In genomic region chr6:44224978-44225330, GRCh38 we compare ENCODE assay signal across 11 cellular contexts. TPM values are rescaled to one million over a fixed set of nuclear protein-coding genes. Genes with fewer than 3 reads are reported as not detected.
A peak's percentile ranks its signal among the peaks of the same experiment; 100 is the strongest.
DNase-seq lines count a peak whose midpoint lies in the region; ATAC-seq and TF ChIP-seq lines count a peak whose summit lies in the region.
"Had no signal": no experiment of that assay in that cellular context is flagged by ENCODE, and none has a peak within 500 bp of the region (broad histone marks: within the 10 kb centered on the region; RNA-seq: fewer than 3 reads in every experiment).

No MANE protein-coding gene starts in this region.

- no peak overlapping the region for H2AFZ ChIP-seq in OCI-LY3 (ENCODE audit: low read depth, low read length)

- peaks cover 33% of the 10 kb centered on the region for H3K36me3 ChIP-seq in OCI-LY3 (replicated peaks; ENCODE audit: low read depth, low read length)

- H3K27me3 Mint-ChIP-seq in T-helper 2 cell treated with Interferon-gamma antibody and Interleukin-4, amounts not matched to agents 5 μg/mL and 100 μg/mL, for 36 hours (ENCODE audit: low read depth), result no peaks in the 10 kb centered on the region
- peaks cover 2% of the 10 kb centered on the region for H3K27me3 Mint-ChIP-seq in endothelial cell (ENCODE audit: unreplicated experiment)
- no peaks in the 10 kb centered on the region for H3K27me3 Mint-ChIP-seq in stimulated activated naive CD8-positive, alpha-beta T cell treated with anti-CD3 and anti-CD28 coated beads, Interleukin-15, amount 100 ng/mL, for 72 hours

- H3K27ac ChIP-seq in OCI-LY3 (ENCODE audit: low read length), result 0 out of 2 replicates have a peak overlapping the region, but pooled peaks have one; percentile 49
- H3K27ac ChIP-seq: GM23248 had no signal

- H3K9me3 Mint-ChIP-seq in T-helper 2 cell treated with Interferon-gamma antibody and Interleukin-4, amounts not matched to agents 5 μg/mL and 100 μg/mL, for 36 hours, result no peaks in the 10 kb centered on the region
- no peaks in the 10 kb centered on the region for H3K9me3 Mint-ChIP-seq in endothelial cell (ENCODE audit: unreplicated experiment)
- H3K9me3 Mint-ChIP-seq in stimulated activated naive CD8-positive, alpha-beta T cell treated with anti-CD3 and anti-CD28 coated beads, Interleukin-15, amount 100 ng/mL, for 72 hours, result no peaks in the 10 kb centered on the region

- H3K4me3 Mint-ChIP-seq in T-helper 2 cell treated with Interferon-gamma antibody and Interleukin-4, amounts not matched to agents 5 μg/mL and 100 μg/mL, for 36 hours, result peak overlapping the region; percentile 86
- peak overlapping the region; percentile 89 for H3K4me3 Mint-ChIP-seq in endothelial cell (ENCODE audit: unreplicated experiment)
- peak overlapping the region; percentile 88 to 89 for H3K4me3 Mint-ChIP-seq in stimulated activated naive CD8-positive, alpha-beta T cell treated with anti-CD3 and anti-CD28 coated beads, Interleukin-15, amount 100 ng/mL, for 72 hours

- TF ChIP-seq CTCF in OCI-LY3 (IDR thresholded peaks at IDR 0.05; ENCODE audit: low read depth, low read length) (no peak), endothelial cell (IDR thresholded peaks at IDR 0.05; ENCODE audit: unreplicated experiment) (no peak)

- ATAC-seq in stimulated activated naive CD8-positive, alpha-beta T cell treated with anti-CD3 and anti-CD28 coated beads, Interleukin-15, amount 100 ng/mL, for 72 hours, result no peak
- no peak for ATAC-seq in GM18861 (IDR thresholded peaks at IDR 0.05; ENCODE audit: unreplicated experiment)
- no peak for ATAC-seq in HG03378 (IDR thresholded peaks at IDR 0.05; ENCODE audit: unreplicated experiment)
- no peak for ATAC-seq in HG03520 (IDR thresholded peaks at IDR 0.05; ENCODE audit: unreplicated experiment)

- H3K4me1 ChIP-seq in OCI-LY3 (ENCODE audit: low read length), result peaks cover 47% of the 10 kb centered on the region

- peaks cover 57% of the 10 kb centered on the region for H3K79me2 ChIP-seq in OCI-LY3 (ENCODE audit: low read length)

- H4K20me1 ChIP-seq in OCI-LY3 (ENCODE audit: insufficient read depth, low read length), result peaks cover 45% of the 10 kb centered on the region

- peak overlapping the region; percentile 96 for H3K4me2 ChIP-seq in OCI-LY3 (ENCODE audit: low read length)

- peak overlapping the region; percentile 79 for H3K9ac ChIP-seq in OCI-LY3 (ENCODE audit: low read length)
- H3K9ac ChIP-seq: GM23248 had no signal

- no peaks in the 10 kb centered on the region for H3K9me3 ChIP-seq in OCI-LY3 (ENCODE audit: insufficient read depth, low read length)

- H3K27ac Mint-ChIP-seq in T-helper 2 cell treated with Interferon-gamma antibody and Interleukin-4, amounts not matched to agents 5 μg/mL and 100 μg/mL, for 36 hours, result no peak overlapping the region
- H3K27ac Mint-ChIP-seq in endothelial cell (ENCODE audit: unreplicated experiment), result no peak overlapping the region
- H3K27ac Mint-ChIP-seq in stimulated activated naive CD8-positive, alpha-beta T cell treated with anti-CD3 and anti-CD28 coated beads, Interleukin-15, amount 100 ng/mL, for 72 hours, result no peak overlapping the region

- peak overlapping the region; percentile 83 for H3K4me3 ChIP-seq in OCI-LY3 (ENCODE audit: low read length)

- H3K4me1 Mint-ChIP-seq in T-helper 2 cell treated with Interferon-gamma antibody and Interleukin-4, amounts not matched to agents 5 μg/mL and 100 μg/mL, for 36 hours (ENCODE audit: low read depth), result peaks cover 26% of the 10 kb centered on the region
- peaks cover 46% of the 10 kb centered on the region for H3K4me1 Mint-ChIP-seq in endothelial cell (ENCODE audit: unreplicated experiment)
- H3K4me1 Mint-ChIP-seq in stimulated activated naive CD8-positive, alpha-beta T cell treated with anti-CD3 and anti-CD28 coated beads, Interleukin-15, amount 100 ng/mL, for 72 hours, result peaks cover 63% of the 10 kb centered on the region

- H3K36me3 Mint-ChIP-seq in T-helper 2 cell treated with Interferon-gamma antibody and Interleukin-4, amounts not matched to agents 5 μg/mL and 100 μg/mL, for 36 hours (ENCODE audit: low read depth), result peaks cover 3% of the 10 kb centered on the region
- H3K36me3 Mint-ChIP-seq in endothelial cell (ENCODE audit: low read depth, unreplicated experiment), result peaks cover 17% of the 10 kb centered on the region

- H3K27me3 ChIP-seq in OCI-LY3 (ENCODE audit: low read depth, low read length), result no peaks in the 10 kb centered on the region

- DNase-seq in T-helper 2 cell treated with Interferon-gamma antibody and Interleukin-4, amounts not matched to agents 5 μg/mL and 100 μg/mL, for 36 hours (ENCODE audit: low spot score), result no peak
- DNase-seq in T-helper 2 cell, result no peak
- DNase-seq in endothelial cell (ENCODE audit: low spot score), result no peak
- no peak for DNase-seq in stimulated activated naive CD8-positive, alpha-beta T cell treated with anti-CD3 and anti-CD28 coated beads, Interleukin-15, amount 100 ng/mL, for 72 hours
- DNase-seq: ACHN; activated CD4-positive, CD25-positive, alpha-beta regulatory T cell had no signal

RNA-seq across cellular contexts. Expression of gene SLC29A1, which starts 1.6 kb away (rescaled TPM):
- total RNA-seq in endothelial cell (ENCODE audit: unreplicated experiment), result 142 TPM

RNA-seq across cellular contexts. Expression of gene MYMX, which starts 8.2 kb away (rescaled TPM):
- total RNA-seq in endothelial cell (ENCODE audit: unreplicated experiment), result 11.2 TPM
- total RNA-seq: GM23248 had no signal

RNA-seq across cellular contexts. Expression of gene HSP90AB1, which starts 21.9 kb away (rescaled TPM):
- total RNA-seq in endothelial cell (ENCODE audit: unreplicated experiment), result 962 TPM

RNA-seq across cellular contexts. Expression of gene SLC35B2, which starts 32.4 kb away (rescaled TPM):
- total RNA-seq in endothelial cell (ENCODE audit: unreplicated experiment), result 31.8 TPM

RNA-seq across cellular contexts. Expression of gene NFKBIE, which starts 40.4 kb away (rescaled TPM):
- 16.7 TPM for total RNA-seq in endothelial cell (ENCODE audit: unreplicated experiment)
